In the genomic region with DNA sequence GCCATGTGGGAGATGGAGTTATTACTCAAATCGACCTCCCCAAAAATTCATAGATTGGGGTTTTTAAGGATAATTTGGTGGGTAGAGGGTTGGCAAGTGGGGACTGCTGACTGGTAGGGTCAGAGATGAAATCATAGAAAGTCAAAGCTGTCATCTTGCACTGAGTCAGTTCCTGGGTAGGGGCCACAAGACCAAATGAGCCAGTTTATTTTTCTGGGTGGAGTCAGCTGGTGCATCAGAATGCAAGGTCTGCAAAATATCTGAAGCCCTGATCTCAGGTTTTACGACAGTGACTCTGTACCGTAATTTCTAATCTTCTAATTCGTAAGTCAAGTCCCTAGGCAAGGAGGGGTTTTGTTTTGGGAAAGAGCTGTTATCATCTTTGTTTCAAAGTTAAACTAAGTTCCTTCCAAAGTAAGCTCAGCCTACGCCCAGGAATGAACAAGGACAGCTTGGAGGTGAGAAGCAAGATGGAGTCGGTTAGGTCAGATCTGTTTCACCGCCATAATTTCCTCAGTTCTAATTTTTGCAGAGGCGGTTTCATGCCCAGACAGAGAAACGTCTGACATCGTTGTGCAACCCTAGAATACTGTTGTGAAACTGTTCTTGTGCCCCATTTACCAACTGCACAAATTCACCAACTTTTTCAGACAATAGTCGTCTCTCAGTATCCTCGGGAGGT, we compare ENCODE assay signal across 18 cellular contexts.
DNase-seq lines count a peak whose midpoint lies in the region; ATAC-seq and TF ChIP-seq lines count a peak whose summit lies in the region.
"Had no signal": no experiment of that assay in that cellular context is flagged by ENCODE, and none has a peak within 500 bp of the region (broad histone marks: within the 10 kb centered on the region; RNA-seq: fewer than 3 reads in every experiment).

No MANE protein-coding gene starts in this region.

- no peak overlapping the region for H2AK5ac ChIP-seq in trophoblast cell (ENCODE audit: low read length)

- no peaks in the 10 kb centered on the region for H3K79me1 ChIP-seq in trophoblast cell (ENCODE audit: low read length)

- intact Hi-C loops in activated naive CD4-positive, alpha-beta T cell treated with anti-CD3 and anti-CD28 coated beads for 36 hours (cut with micrococcal nuclease), result loop anchor here (2.0 to 5.0 kb wide), 3 partner anchors 14 to 341 kb away; a partner anchor contains a TSS
- intact Hi-C loops in activated CD8-positive, alpha-beta T cell treated with anti-CD3 and anti-CD28 coated beads for 36 hours (cut with micrococcal nuclease), result no loop called here
- intact Hi-C loops in left colon (cut with DNase I, micrococcal nuclease), result no loop called here

- no peaks in the 10 kb centered on the region for H3K36me3 Mint-ChIP-seq in activated naive CD4-positive, alpha-beta T cell treated with anti-CD3 and anti-CD28 coated beads for 36 hours (ENCODE audit: low read depth)
- no peaks in the 10 kb centered on the region for H3K36me3 Mint-ChIP-seq in activated CD8-positive, alpha-beta T cell treated with anti-CD3 and anti-CD28 coated beads for 36 hours (ENCODE audit: low read depth)
- peaks cover 3% of the 10 kb centered on the region for H3K36me3 Mint-ChIP-seq in stimulated activated naive CD8-positive, alpha-beta T cell treated with anti-CD3 and anti-CD28 coated beads, Interleukin-15, Interleukin-2, amounts not matched to agents 100 ng/mL and 50 ng/mL, for 24 hours (ENCODE audit: low read depth)

- H3K4me1 Mint-ChIP-seq in activated naive CD4-positive, alpha-beta T cell treated with anti-CD3 and anti-CD28 coated beads for 36 hours (ENCODE audit: low read depth), result peaks cover 69% of the 10 kb centered on the region
- peaks cover 55% of the 10 kb centered on the region for H3K4me1 Mint-ChIP-seq in activated CD8-positive, alpha-beta T cell treated with anti-CD3 and anti-CD28 coated beads for 36 hours (ENCODE audit: low read depth)
- H3K4me1 Mint-ChIP-seq in stimulated activated naive CD8-positive, alpha-beta T cell treated with anti-CD3 and anti-CD28 coated beads, Interleukin-15, Interleukin-2, amounts not matched to agents 100 ng/mL and 50 ng/mL, for 24 hours (ENCODE audit: low read depth), result peaks cover 68% of the 10 kb centered on the region

- no peak overlapping the region for H3K4me2 ChIP-seq in trophoblast cell (ENCODE audit: low read length)

- no peak overlapping the region for H4K12ac ChIP-seq in trophoblast cell (ENCODE audit: low read depth, low read length)

- no peaks in the 10 kb centered on the region for H3K4me1 ChIP-seq in trophoblast cell (ENCODE audit: control insufficient read depth in 1 of 2, insufficient read depth in 2 of 2, low read length in 2 of 2)
- H3K4me1 ChIP-seq: breast epithelium had no signal

- H3K9me3 Mint-ChIP-seq in activated naive CD4-positive, alpha-beta T cell treated with anti-CD3 and anti-CD28 coated beads for 36 hours, result no peaks in the 10 kb centered on the region
- H3K9me3 Mint-ChIP-seq in activated CD8-positive, alpha-beta T cell treated with anti-CD3 and anti-CD28 coated beads for 36 hours, result no peaks in the 10 kb centered on the region
- H3K9me3 Mint-ChIP-seq in stimulated activated naive CD8-positive, alpha-beta T cell treated with anti-CD3 and anti-CD28 coated beads, Interleukin-15, Interleukin-2, amounts not matched to agents 100 ng/mL and 50 ng/mL, for 24 hours, result no peaks in the 10 kb centered on the region

- no peak for TF ChIP-seq CTCF in NB4 (IDR thresholded peaks at IDR 0.05; ENCODE audit: low read depth, low read length)
- no peak for TF ChIP-seq CTCF in activated CD8-positive, alpha-beta T cell treated with anti-CD3 and anti-CD28 coated beads for 36 hours (IDR thresholded peaks at IDR 0.05)

- H3K4ac ChIP-seq in trophoblast cell (ENCODE audit: low read depth, low read length), result no peak overlapping the region

- H4K8ac ChIP-seq in trophoblast cell (ENCODE audit: low read depth, low read length), result no peak overlapping the region

- no CpG with 5 or more reads among the region's 12 CpGs for WGBS in trophoblast cell (ENCODE audit: extremely low coverage, insufficient coverage, insufficient read length)

- H3K9ac ChIP-seq in trophoblast cell (ENCODE audit: low read length), result no peak overlapping the region

- peak; percentile 35 for DNase-seq in activated naive CD4-positive, alpha-beta T cell treated with anti-CD3 and anti-CD28 coated beads for 36 hours
- no peak for DNase-seq in activated naive CD4-positive, alpha-beta T cell (lab: John Stamatoyannopoulos, UW)
- DNase-seq in NB4 (ENCODE audit: low read depth), result peak; percentile 81
- DNase-seq in activated CD8-positive, alpha-beta T cell treated with anti-CD3 and anti-CD28 coated beads for 36 hours, result peak; percentile 23
- no peak for DNase-seq in left colon
- no peak for DNase-seq in trophoblast cell
- DNase-seq: CD8-positive, alpha-beta memory T cell; cortex of kidney; DMS79; heart left ventricle; NCI-H1694 treated with DMSO at 0.1 percent for 48 hours; NCI-H345; stimulated activated CD8-positive, alpha-beta memory T cell treated with anti-CD3 and anti-CD28 coated beads, Interleukin-4, amount 100 ng/mL, for 48 hours had no signal

- H3K4me3 ChIP-seq in NB4 (ENCODE audit: low read depth, low read length) (no peak overlapping the region), trophoblast cell (ENCODE audit: low read depth, low read length) (no peak overlapping the region)
- H3K4me3 ChIP-seq: breast epithelium, heart left ventricle had no signal

- no peak overlapping the region for H2BK5ac ChIP-seq in trophoblast cell (ENCODE audit: low read depth, low read length, poor library complexity)

- no peak for TF ChIP-seq POLR2A in NB4 (IDR thresholded peaks at IDR 0.05; ENCODE audit: extremely low read depth, insufficient read length)

- no peak overlapping the region for H3K27ac ChIP-seq in trophoblast cell (ENCODE audit: low read depth, low read length)
- H3K27ac ChIP-seq: heart left ventricle, neutrophil had no signal

- H3K14ac ChIP-seq in trophoblast cell (ENCODE audit: low read length), result no peak overlapping the region

- POLR2A ChIA-PET in activated CD8-positive, alpha-beta T cell treated with anti-CD3 and anti-CD28 coated beads for 36 hours (lab: Charles Lee), result interaction anchor here (1.2 kb wide), 1 partner anchor 9 kb away, joined by 3 read pairs; no protein-coding TSS in a partner anchor

- no peak overlapping the region for H3K4me3 Mint-ChIP-seq in activated naive CD4-positive, alpha-beta T cell treated with anti-CD3 and anti-CD28 coated beads for 36 hours
- no peak overlapping the region for H3K4me3 Mint-ChIP-seq in activated CD8-positive, alpha-beta T cell treated with anti-CD3 and anti-CD28 coated beads for 36 hours
- H3K4me3 Mint-ChIP-seq in stimulated activated naive CD8-positive, alpha-beta T cell treated with anti-CD3 and anti-CD28 coated beads, Interleukin-15, Interleukin-2, amounts not matched to agents 100 ng/mL and 50 ng/mL, for 24 hours, result no peak overlapping the region

- no peaks in the 10 kb centered on the region for H3K27me3 ChIP-seq in trophoblast cell (ENCODE audit: insufficient read depth, low read length)

- no peak overlapping the region for H4K91ac ChIP-seq in trophoblast cell (ENCODE audit: low read depth, low read length)

- peak overlapping the region; percentile 2 for H3K27ac Mint-ChIP-seq in activated naive CD4-positive, alpha-beta T cell treated with anti-CD3 and anti-CD28 coated beads for 36 hours
- H3K27ac Mint-ChIP-seq in activated CD8-positive, alpha-beta T cell treated with anti-CD3 and anti-CD28 coated beads for 36 hours, result no peak overlapping the region
- peak overlapping the region; percentile 14 for H3K27ac Mint-ChIP-seq in stimulated activated naive CD8-positive, alpha-beta T cell treated with anti-CD3 and anti-CD28 coated beads, Interleukin-15, Interleukin-2, amounts not matched to agents 100 ng/mL and 50 ng/mL, for 24 hours

- H3K27me3 Mint-ChIP-seq in activated naive CD4-positive, alpha-beta T cell treated with anti-CD3 and anti-CD28 coated beads for 36 hours (ENCODE audit: low read depth), result no peaks in the 10 kb centered on the region
- H3K27me3 Mint-ChIP-seq in activated CD8-positive, alpha-beta T cell treated with anti-CD3 and anti-CD28 coated beads for 36 hours, result peaks cover 1% of the 10 kb centered on the region
- H3K27me3 Mint-ChIP-seq in stimulated activated naive CD8-positive, alpha-beta T cell treated with anti-CD3 and anti-CD28 coated beads, Interleukin-15, Interleukin-2, amounts not matched to agents 100 ng/mL and 50 ng/mL, for 24 hours, result peaks cover 8% of the 10 kb centered on the region

- ATAC-seq in activated CD8-positive, alpha-beta T cell treated with anti-CD3 and anti-CD28 coated beads for 36 hours, result no peak
- ATAC-seq in left colon (no peak), GM18517 (IDR thresholded peaks at IDR 0.05; ENCODE audit: unreplicated experiment) (no peak)
- ATAC-seq: heart left ventricle, Right ventricle myocardium inferior had no signal

- H2BK12ac ChIP-seq in trophoblast cell (ENCODE audit: low read length), result no peak overlapping the region

- H3K23ac ChIP-seq in trophoblast cell (ENCODE audit: low read length), result no peak overlapping the region

- no peaks in the 10 kb centered on the region for H3K9me3 ChIP-seq in trophoblast cell (ENCODE audit: insufficient read depth, low read depth, low read length)
- H3K9me3 ChIP-seq: breast epithelium, heart left ventricle, neutrophil had no signal

- no peaks in the 10 kb centered on the region for H3K79me2 ChIP-seq in trophoblast cell (ENCODE audit: control insufficient read depth, insufficient read depth, low read length, poor library complexity)

- no peak overlapping the region for H2AFZ ChIP-seq in trophoblast cell (ENCODE audit: insufficient read depth, low read length, poor library complexity)

- CTCF ChIA-PET in activated naive CD4-positive, alpha-beta T cell treated with anti-CD3 and anti-CD28 coated beads for 36 hours (lab: Charles Lee), result no interaction called here
- CTCF ChIA-PET in activated CD8-positive, alpha-beta T cell treated with anti-CD3 and anti-CD28 coated beads for 36 hours (lab: Charles Lee), result interaction anchor here (0.9 kb wide), 1 partner anchor 502 kb away, joined by 3 read pairs; no protein-coding TSS in a partner anchor

- no peaks in the 10 kb centered on the region for H3K36me3 ChIP-seq in trophoblast cell (ENCODE audit: control insufficient read depth in 1 of 2, insufficient read depth in 2 of 2, low read length in 2 of 2)
- H3K36me3 ChIP-seq: breast epithelium, heart left ventricle, neutrophil had no signal

- H3K18ac ChIP-seq in trophoblast cell (ENCODE audit: low read length), result no peak overlapping the region

- H2BK120ac ChIP-seq in trophoblast cell (ENCODE audit: insufficient read depth, low read length, poor library complexity), result no peak overlapping the region

Comparison
In these comparisons a context has a peak if more than half of its experiments do, and no peak if none do; other contexts are left out.
1. DNase-seq: peak in activated naive CD4-positive, alpha-beta T cell treated with anti-CD3 and anti-CD28 coated beads for 36 hours (single experiment), NB4 (single experiment) and activated CD8-positive, alpha-beta T cell treated with anti-CD3 and anti-CD28 coated beads for 36 hours (single experiment); none in activated naive CD4-positive, alpha-beta T cell (0 of 4), left colon (0 of 2) and trophoblast cell (0 of 2).